29 cellular contexts compared by ENCODE assay signal in genomic region chr16:27228036-27228435, GRCh38. TPM values are rescaled to one million over a fixed set of nuclear protein-coding genes. Genes with fewer than 3 reads are reported as not detected.
A peak's percentile ranks its signal among the peaks of the same experiment; 100 is the strongest.
DNase-seq lines count a peak whose midpoint lies in the region; ATAC-seq and TF ChIP-seq lines count a peak whose summit lies in the region.
"Had no signal": no experiment of that assay in that cellular context is flagged by ENCODE, and none has a peak within 500 bp of the region (broad histone marks: within the 10 kb centered on the region; RNA-seq: fewer than 3 reads in every experiment).

No MANE protein-coding gene starts in this region.

- H4K20me1 ChIP-seq in OCI-LY1 (ENCODE audit: insufficient read depth, low read length) = no peaks in the 10 kb centered on the region

- H3K27ac ChIP-seq in OCI-LY1 (ENCODE audit: low read depth, low read length, poor library complexity, severe bottlenecking) = peak overlapping the region; percentile 40
- no peak overlapping the region for H3K27ac ChIP-seq in lower lobe of right lung
- no peak overlapping the region for H3K27ac ChIP-seq in aorta (ENCODE audit: low read depth in 1 of 2, low read length in 2 of 2)
- H3K27ac ChIP-seq: sigmoid colon, VCaP had no signal

- H3F3A ChIP-seq in OCI-LY1 (ENCODE audit: insufficient read depth, low read length) = peaks cover 6% of the 10 kb centered on the region

- H2AFZ ChIP-seq in OCI-LY1 (ENCODE audit: low read length) = no peak overlapping the region

- H3K4me1 ChIP-seq in OCI-LY1 (ENCODE audit: insufficient read depth, low read length, severe bottlenecking) = peaks cover 75% of the 10 kb centered on the region
- H3K4me1 ChIP-seq in lower lobe of right lung = peaks cover 38% of the 10 kb centered on the region
- H3K4me1 ChIP-seq in aorta (ENCODE audit: control insufficient read depth in 1 of 2, insufficient read depth in 2 of 2, low read length in 2 of 2) = no peaks in the 10 kb centered on the region

- TF ChIP-seq CTCF in OCI-LY1 (IDR thresholded peaks at IDR 0.05; ENCODE audit: low read length) (no peak), lower lobe of right lung (IDR thresholded peaks at IDR 0.05) (no peak)

- H3K9me3 ChIP-seq in OCI-LY1 (ENCODE audit: low read length) (no peaks in the 10 kb centered on the region), lower lobe of right lung (no peaks in the 10 kb centered on the region), aorta (ENCODE audit: control insufficient read depth, low read length) (no peaks in the 10 kb centered on the region)
- H3K9me3 ChIP-seq: psoas muscle, sigmoid colon, SK-N-SH had no signal

- WGBS in aorta, 2 donors = 88 to 94% methylated on average over 13 of the region's 13 CpGs

- no peak overlapping the region for H3K4me3 ChIP-seq in OCI-LY1 (ENCODE audit: low read depth, low read length, poor library complexity, severe bottlenecking)
- H3K4me3 ChIP-seq in lower lobe of right lung = no peak overlapping the region
- H3K4me3 ChIP-seq in aorta (ENCODE audit: low read length in 2 of 2) = no peak overlapping the region
- H3K4me3 ChIP-seq: psoas muscle, sigmoid colon had no signal

- no peak overlapping the region for H3K4me2 ChIP-seq in OCI-LY1 (ENCODE audit: low read length)
- H3K4me2 ChIP-seq: SK-N-SH had no signal

- H3K9ac ChIP-seq in OCI-LY1 (ENCODE audit: low read length) = no peak overlapping the region
- H3K9ac ChIP-seq: SK-N-SH had no signal

- ATAC-seq in Right ventricle myocardium superior (ENCODE audit: poor library complexity) (no peak), left ventricle myocardium superior (no peak), lower lobe of right lung (no peak), aorta (ENCODE audit: low FRiP score) (no peak), HG02610 (IDR thresholded peaks at IDR 0.05; ENCODE audit: unreplicated experiment) (no peak)
- ATAC-seq: natural killer cell treated with Interleukin-12 subunit alpha and Interleukin-12 subunit beta and Interleukin-15 and Interleukin-18, amount 100 ng/mL, for 72 hours had no signal

- no peaks in the 10 kb centered on the region for H3K79me2 ChIP-seq in OCI-LY1 (ENCODE audit: insufficient read depth, low read length)

- no peaks in the 10 kb centered on the region for H3K9me2 ChIP-seq in OCI-LY1 (ENCODE audit: low read depth, low read length)
- H3K9me2 ChIP-seq: SK-N-SH had no signal

- H3K27me3 ChIP-seq in OCI-LY1 (ENCODE audit: insufficient read depth, low read length) (no peaks in the 10 kb centered on the region), lower lobe of right lung (ENCODE audit: low read depth) (no peaks in the 10 kb centered on the region), aorta (ENCODE audit: control insufficient read depth in 1 of 2, insufficient read depth in 2 of 2, low read length in 1 of 2) (no peaks in the 10 kb centered on the region)
- H3K27me3 ChIP-seq: sigmoid colon had no signal

- peaks cover 36% of the 10 kb centered on the region for H3K36me3 ChIP-seq in OCI-LY1 (ENCODE audit: insufficient read depth, low read length)
- H3K36me3 ChIP-seq in lower lobe of right lung = peaks cover 72% of the 10 kb centered on the region
- H3K36me3 ChIP-seq in aorta (ENCODE audit: control insufficient read depth in 1 of 2, insufficient read depth in 2 of 2, low read length in 1 of 2) = no peaks in the 10 kb centered on the region

- DNase-seq in Right ventricle myocardium superior (peak; percentile 33), left ventricle myocardium superior (no peak), lower lobe of right lung (peak; percentile 27), aorta (peak; percentile 36 to 73), kidney glomerular epithelial cell (lab: John Stamatoyannopoulos, UW) (no peak)
- DNase-seq in stimulated activated CD4-positive, alpha-beta T cell treated with anti-CD3 and anti-CD28 coated beads, Interleukin-4, amount 100 ng/mL, for 4 hours = no peak
- DNase-seq: activated CD4-positive, alpha-beta T cell treated with anti-CD3 and anti-CD28 coated beads for 4 hours; activated CD8-positive, alpha-beta memory T cell treated with anti-CD3 and anti-CD28 coated beads for 24 hours; activated effector memory CD4-positive, alpha-beta T cell treated with anti-CD3 and anti-CD28 coated beads, Interleukin-2, amount 50 U/mL, for 16 hours; Calu3; central memory CD4-positive, alpha-beta T cell; dermis blood vessel endothelial cell; DMS79; endodermal cell; GDM1; NCI-H1092 treated with DMSO at 0.1 percent for 48 hours; NCI-H187; NCI-H2171; NCI-H82; RPMI8226; sigmoid colon; SK-N-SH; stimulated activated CD4-positive, alpha-beta T cell treated with anti-CD3 and anti-CD28 coated beads, Interleukin-4, amount 100 ng/mL, for 24 hours; substantia nigra had no signal

- intact Hi-C loops in Right ventricle myocardium superior (cut with DNase I) (no loop called here), left ventricle myocardium superior (cut with micrococcal nuclease) (no loop called here), lower lobe of right lung (cut with DNase I) (no loop called here), aorta (cut with DNase I) (no loop called here)

RNA-seq across cellular contexts. Expression of gene KDM8, which starts 24.7 kb away (rescaled TPM):
- total RNA-seq in Right ventricle myocardium superior = 2.9 TPM
- total RNA-seq in left ventricle myocardium superior = 3.7 TPM
- total RNA-seq in lower lobe of right lung = 8.6 TPM
- total RNA-seq in aorta = 1 to 10 TPM; 4.3 to 5.6 TPM
- 1 to 10 TPM; 7.0 to 7.4 TPM for polyA plus RNA-seq in aorta

RNA-seq across cellular contexts. Expression of gene NSMCE1, which starts 40.5 kb away (rescaled TPM):
- 36.0 TPM for total RNA-seq in Right ventricle myocardium superior
- 34.2 TPM for total RNA-seq in left ventricle myocardium superior
- 53.0 TPM for total RNA-seq in lower lobe of right lung
- 10 to 100 TPM; 34.6 to 39.1 TPM for total RNA-seq in aorta
- polyA plus RNA-seq in aorta = 10 to 100 TPM; 71.0 to 74.2 TPM

Comparison
In these comparisons a context has a peak if more than half of its experiments do, and no peak if none do; other contexts are left out.
1. DNase-seq: peak in Right ventricle myocardium superior (single experiment), lower lobe of right lung (single experiment) and aorta (2 of 2); none in left ventricle myocardium superior (single experiment), stimulated activated CD4-positive, alpha-beta T cell treated with anti-CD3 and anti-CD28 coated beads, Interleukin-4, amount 100 ng/mL, for 4 hours (0 of 2) and kidney glomerular epithelial cell (single experiment).